20 cellular contexts compared by ENCODE assay signal in the genomic region with DNA sequence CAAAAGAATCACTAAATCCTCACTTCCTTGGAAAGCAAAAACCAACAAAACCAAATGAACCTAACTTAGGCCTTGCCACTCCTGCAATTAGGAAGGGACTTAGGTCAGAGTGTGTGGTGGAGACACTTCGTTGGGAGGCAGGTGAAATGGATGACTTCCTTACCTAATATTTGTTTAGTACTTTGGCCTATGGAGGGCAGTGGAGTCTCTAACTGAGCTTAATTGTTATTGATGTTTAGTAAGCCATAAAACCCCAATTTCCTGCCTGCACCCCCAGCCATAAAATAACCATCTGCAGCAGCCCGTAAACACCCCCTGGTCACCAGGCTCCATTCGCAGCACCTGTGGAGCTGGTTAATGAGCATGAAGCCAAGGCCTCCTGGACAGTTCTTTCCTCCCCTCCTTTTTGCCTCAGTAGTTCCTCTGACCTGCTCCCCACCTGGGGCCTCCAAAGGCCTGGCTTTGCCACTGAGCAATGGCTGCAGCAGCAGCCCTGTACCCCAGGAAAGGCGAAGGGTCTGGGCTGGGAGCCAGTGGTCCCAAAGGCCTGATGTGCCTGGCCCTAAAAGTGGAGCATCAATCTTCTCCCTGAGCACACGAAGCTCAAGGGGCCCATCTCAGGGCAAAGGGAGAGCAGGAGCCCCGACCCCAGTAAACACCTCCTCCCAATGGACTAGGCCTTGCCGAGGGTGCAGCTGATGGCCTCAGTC.
DNase-seq lines count a peak whose midpoint lies in the region; ATAC-seq and FAIRE-seq lines count a peak whose summit lies in the region.
"Had no signal": no experiment of that assay in that cellular context is flagged by ENCODE, and none has a peak within 500 bp of the region (broad histone marks: within the 10 kb centered on the region; RNA-seq: fewer than 3 reads in every experiment).

No MANE protein-coding gene starts in this region.

- H3K36me3 Mint-ChIP-seq in memory B cell: no peaks in the 10 kb centered on the region
- H3K36me3 Mint-ChIP-seq: activated naive CD8-positive, alpha-beta T cell; CD4-positive, alpha-beta memory T cell had no signal

- no peak overlapping the region for H3K27ac Mint-ChIP-seq in memory B cell
- H3K27ac Mint-ChIP-seq: activated naive CD8-positive, alpha-beta T cell; CD4-positive, alpha-beta memory T cell; progenitor cell of endocrine pancreas had no signal

- H3K4me3 Mint-ChIP-seq in memory B cell: no peak overlapping the region
- H3K4me3 Mint-ChIP-seq: activated naive CD8-positive, alpha-beta T cell; CD4-positive, alpha-beta memory T cell had no signal

- DNase-seq in COLO668 (lab: John Stamatoyannopoulos, UW; ENCODE audit: unreplicated experiment): peak; percentile 71
- DNase-seq in DMS79 (lab: John Stamatoyannopoulos, UW): peak; percentile 9
- DNase-seq in NCI-H2196 treated with DMSO at 0.1 percent for 48 hours (lab: John Stamatoyannopoulos, UW; ENCODE audit: unreplicated experiment): peak; percentile 13
- no peak for DNase-seq in memory B cell (ENCODE audit: low spot score in 2 of 2)
- no peak for DNase-seq in activated CD4-positive, alpha-beta T cell treated with anti-CD3 and anti-CD28 coated beads, Interleukin-2, amount 50 U/mL, for 1 hour
- DNase-seq in GM19239 (ENCODE audit: insufficient read length, low spot score): no peak
- no peak for DNase-seq in AG08395 (ENCODE audit: low spot score)
- DNase-seq: caudate nucleus; CD4-positive, alpha-beta memory T cell; DND-41; NCI-H526; sigmoid colon; stimulated activated CD4-positive, alpha-beta T cell treated with anti-CD3 and anti-CD28 coated beads, Interleukin-15, amount 100 ng/mL, for 24 hours; stomach; trophoblast cell had no signal

- no peaks in the 10 kb centered on the region for H3K9me3 Mint-ChIP-seq in memory B cell
- H3K9me3 Mint-ChIP-seq: CD4-positive, alpha-beta memory T cell had no signal

- ATAC-seq in memory B cell (ENCODE audit: low read depth) (peak; percentile 65), GM21737 (IDR thresholded peaks at IDR 0.05; ENCODE audit: unreplicated experiment) (no peak)
- ATAC-seq: gastroesophageal sphincter, GM12878 had no signal

- no peak for FAIRE-seq in GM19239 (lab: Jason Lieb, UNC)
- FAIRE-seq: GM12878 had no signal

- peaks cover 16% of the 10 kb centered on the region for H3K4me1 Mint-ChIP-seq in memory B cell
- H3K4me1 Mint-ChIP-seq: CD4-positive, alpha-beta memory T cell had no signal

- peaks cover 5% of the 10 kb centered on the region for H3K27me3 Mint-ChIP-seq in memory B cell
- H3K27me3 Mint-ChIP-seq: activated naive CD8-positive, alpha-beta T cell had no signal

Comparison
In these comparisons a context has a peak if more than half of its experiments do, and no peak if none do; other contexts are left out.
1. DNase-seq: peak in COLO668 (single experiment), DMS79 (single experiment) and NCI-H2196 treated with DMSO at 0.1 percent for 48 hours (single experiment); none in memory B cell (0 of 2), activated CD4-positive, alpha-beta T cell treated with anti-CD3 and anti-CD28 coated beads, Interleukin-2, amount 50 U/mL, for 1 hour (single experiment), GM19239 (single experiment) and AG08395 (single experiment).